In genomic region chr17:28567604-28568003, GRCh38 we compare ENCODE assay signal across 1 cellular context.
TF ChIP-seq lines count a peak whose summit lies in the region.

No MANE protein-coding gene starts in this region.

TF ChIP-seq in GM23338, 12 proteins besides CTCF, POLR2A, EP300 and RAD21:
- TF ChIP-seq REST (IDR thresholded peaks at IDR 0.05; ENCODE audit: unreplicated experiment) (no peak), ZNF462 (CRISPR knock-in tag; IDR thresholded peaks at IDR 0.05) (no peak), ZNF114 (CRISPR knock-in tag; IDR thresholded peaks at IDR 0.05) (no peak), CREB1 (CRISPR knock-in tag; IDR thresholded peaks at IDR 0.05; ENCODE audit: low read depth) (no peak), STAT1 (IDR thresholded peaks at IDR 0.05; ENCODE audit: unreplicated experiment) (no peak), POLR2AphosphoS5 (IDR thresholded peaks at IDR 0.05; ENCODE audit: low read depth) (no peak), EZH2 (IDR thresholded peaks at IDR 0.05; ENCODE audit: low read depth, unreplicated experiment) (no peak), ZNF331 (CRISPR knock-in tag; IDR thresholded peaks at IDR 0.05; ENCODE audit: low read depth) (no peak), ETS1 (IDR thresholded peaks at IDR 0.05) (no peak), JUNB (IDR thresholded peaks at IDR 0.05; ENCODE audit: unreplicated experiment) (no peak), NANOG (IDR thresholded peaks at IDR 0.05; ENCODE audit: borderline replicate concordance) (no peak)
TF ChIP-seq in GM23338: peak in this region for 0.
